In the genomic region with DNA sequence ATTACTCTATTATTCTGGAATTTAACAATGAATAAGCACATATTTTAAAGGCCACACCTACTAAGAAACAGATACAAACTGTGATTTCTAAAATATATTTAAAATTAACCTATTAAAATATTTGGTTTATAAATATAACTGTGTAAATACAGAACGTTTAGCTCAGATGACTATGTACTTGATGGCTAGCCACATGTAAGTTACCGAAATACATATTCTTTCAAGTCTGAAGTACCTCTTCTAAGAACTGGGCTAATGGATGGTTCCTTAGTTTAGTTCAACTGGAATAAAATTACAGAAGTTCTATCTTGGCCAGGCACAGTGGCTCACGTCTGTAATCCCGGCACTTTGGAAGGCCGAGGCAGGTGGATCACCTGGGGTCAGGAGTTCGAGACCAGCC, we compare ENCODE assay signal across 28 cellular contexts. TPM values are rescaled to one million over a fixed set of nuclear protein-coding genes. Genes with fewer than 3 reads are reported as not detected.
"Had no signal": no experiment of that assay in that cellular context is flagged by ENCODE, and none has a peak within 500 bp of the region (broad histone marks: within the 10 kb centered on the region; RNA-seq: fewer than 3 reads in every experiment).

No MANE protein-coding gene starts in this region.

- DNase-seq: activated CD4-positive, alpha-beta T cell treated with anti-CD3 and anti-CD28 coated beads, Interleukin-2, amount 10 ng/mL, durations not matched to agents 24 days and 14 days; activated CD4-positive, alpha-beta T cell treated with anti-CD3 and anti-CD28 coated beads, Interleukin-2, amount 50 U/mL, for 48 hours; activated CD8-positive, alpha-beta memory T cell treated with anti-CD3 and anti-CD28 coated beads, Interleukin-2, amount 50 U/mL, for 4 hours; activated gamma-delta T cell treated with Interleukin-2 at 50 U/mL for 16 hours; activated naive CD4-positive, alpha-beta T cell treated with anti-CD3 and anti-CD28 coated beads for 36 hours; activated T-cell treated with anti-CD3 and anti-CD28 coated beads for 4 hours; activated T-cell treated with anti-CD3 and anti-CD28 coated beads, Interleukin-2, amount 50 U/mL, for 4 hours; adrenal gland; body of pancreas; NCI-H1092 treated with DMSO at 0.1 percent for 48 hours; NCI-H1417; NCI-H146; NCI-H187; NCI-H2029 treated with DMSO at 0.1 percent for 48 hours; NCI-H2107; NCI-H2171; NCI-H510A; NCI-H526; NCI-H748 treated with DMSO at 0.1 percent for 48 hours; NK-92 treated with Interleukin-12 subunit alpha and Interleukin-12 subunit beta, amount 100 ng/mL, for 24 hours; PC-9; Right ventricle myocardium superior; SW 1271; T-helper 1 cell; T1000 had no signal

- ATAC-seq: activated naive CD4-positive, alpha-beta T cell treated with anti-CD3 and anti-CD28 coated beads, Interleukin-2, amount 50 U/mL, for 72 hours; activated T-cell treated with anti-CD3 and anti-CD28 coated beads, Interleukin-2, amount 50 U/mL, for 4 hours; body of pancreas had no signal

- H3K4me2 ChIP-seq: PC-9 had no signal

- H3K27me3 ChIP-seq: adrenal gland, body of pancreas, breast epithelium had no signal

- H3K4me3 ChIP-seq: adrenal gland, body of pancreas, breast epithelium, PC-9 had no signal

- H3K27ac ChIP-seq: adrenal gland, body of pancreas, breast epithelium, PC-9 had no signal

- H3K27ac Mint-ChIP-seq: activated CD4-positive, alpha-beta T cell treated with anti-CD3 and anti-CD28 coated beads, Interleukin-2, amount 10 ng/mL, durations not matched to agents 24 days and 14 days; activated naive CD4-positive, alpha-beta T cell treated with anti-CD3 and anti-CD28 coated beads for 36 hours; activated naive CD4-positive, alpha-beta T cell treated with anti-CD3 and anti-CD28 coated beads, Interleukin-2, amount 50 U/mL, for 72 hours; activated T-helper 1 cell treated with anti-CD3 and anti-CD28 coated beads, Interleukin-12 subunit alpha, Interleukin-12 subunit beta, Interleukin-2, Interleukin-4 antibody, amounts not matched to agents 30 ng/mL and 10 ng/mL and 1 ng/mL, durations not matched to agents 14 hours and 24 hours and 36 hours had no signal

- H3K4me3 Mint-ChIP-seq: activated CD4-positive, alpha-beta T cell treated with anti-CD3 and anti-CD28 coated beads, Interleukin-2, amount 10 ng/mL, durations not matched to agents 24 days and 14 days; activated naive CD4-positive, alpha-beta T cell treated with anti-CD3 and anti-CD28 coated beads for 36 hours; activated T-cell treated with anti-CD3 and anti-CD28 coated beads, Interleukin-2, amount 50 U/mL, for 4 hours; activated T-helper 1 cell treated with anti-CD3 and anti-CD28 coated beads, Interleukin-12 subunit alpha, Interleukin-12 subunit beta, Interleukin-2, Interleukin-4 antibody, amounts not matched to agents 30 ng/mL and 10 ng/mL and 1 ng/mL, durations not matched to agents 14 hours and 24 hours and 36 hours had no signal

- H3K9me3 ChIP-seq: adrenal gland, body of pancreas, breast epithelium had no signal

- H3K36me3 ChIP-seq: adrenal gland, breast epithelium had no signal

- H3K9me3 Mint-ChIP-seq: activated CD4-positive, alpha-beta T cell treated with anti-CD3 and anti-CD28 coated beads, Interleukin-2, amount 10 ng/mL, durations not matched to agents 24 days and 14 days; activated naive CD4-positive, alpha-beta T cell treated with anti-CD3 and anti-CD28 coated beads for 36 hours; activated naive CD4-positive, alpha-beta T cell treated with anti-CD3 and anti-CD28 coated beads, Interleukin-2, amount 50 U/mL, for 72 hours; activated T-cell treated with anti-CD3 and anti-CD28 coated beads, Interleukin-2, amount 50 U/mL, for 4 hours; activated T-helper 1 cell treated with anti-CD3 and anti-CD28 coated beads, Interleukin-12 subunit alpha, Interleukin-12 subunit beta, Interleukin-2, Interleukin-4 antibody, amounts not matched to agents 30 ng/mL and 10 ng/mL and 1 ng/mL, durations not matched to agents 14 hours and 24 hours and 36 hours had no signal

- H3K4me1 ChIP-seq: adrenal gland, body of pancreas, breast epithelium had no signal

- H3K27me3 Mint-ChIP-seq: activated CD4-positive, alpha-beta T cell treated with anti-CD3 and anti-CD28 coated beads, Interleukin-2, amount 10 ng/mL, durations not matched to agents 24 days and 14 days had no signal

RNA-seq across cellular contexts. Expression of a gene that starts 33.4 kb away (rescaled TPM):
- total RNA-seq: PC-9 had no signal
